ENCODE assay signal across 1 cellular context in genomic region chr7:99437946-99438572, GRCh38.
TF ChIP-seq lines count a peak whose summit lies in the region.

No MANE protein-coding gene starts in this region.

TF ChIP-seq in HepG2, 621 proteins besides CTCF, POLR2A, EP300 and RAD21:
- TF ChIP-seq ZSCAN20 (CRISPR knock-in tag; IDR thresholded peaks at IDR 0.05; ENCODE audit: borderline replicate concordance), result no peak
- 0 out of 2 replicates have a peak, but pooled peaks have one; percentile 6 for TF ChIP-seq SP2 (CRISPR knock-in tag; IDR thresholded peaks at IDR 0.05)
- no peak for TF ChIP-seq KLF15 (CRISPR knock-in tag; IDR thresholded peaks at IDR 0.05; ENCODE audit: borderline replicate concordance)
- TF ChIP-seq HOXA9 (CRISPR knock-in tag; IDR thresholded peaks at IDR 0.05; ENCODE audit: borderline replicate concordance), result no peak
- TF ChIP-seq ZNF343 (CRISPR knock-in tag; IDR thresholded peaks at IDR 0.05), result no peak
- TF ChIP-seq CENPX (CRISPR knock-in tag; IDR thresholded peaks at IDR 0.05), result no peak
- TF ChIP-seq REL (CRISPR knock-in tag; conservative IDR thresholded peaks at IDR 0.05), result no peak
- 0 out of 2 replicates have a peak, but pooled peaks have one; percentile 36 for TF ChIP-seq ZNF431 (CRISPR knock-in tag; IDR thresholded peaks at IDR 0.05; ENCODE audit: borderline replicate concordance, low read depth)
- TF ChIP-seq ELF4 (CRISPR knock-in tag; IDR thresholded peaks at IDR 0.05; ENCODE audit: borderline replicate concordance), result no peak
- no peak for TF ChIP-seq ZBTB40 (IDR thresholded peaks at IDR 0.05)
- TF ChIP-seq ZBTB40 (CRISPR knock-in tag; IDR thresholded peaks at IDR 0.05), result no peak
- no peak for TF ChIP-seq ZSCAN31 (CRISPR knock-in tag; IDR thresholded peaks at IDR 0.05; ENCODE audit: low read depth)
- no peak for TF ChIP-seq AGO1 (IDR thresholded peaks at IDR 0.05; ENCODE audit: low read depth, low read length, poor library complexity, severe bottlenecking)
- TF ChIP-seq SMYD3 (CRISPR knock-in tag; IDR thresholded peaks at IDR 0.05), result no peak
- TF ChIP-seq TRIM22 (IDR thresholded peaks at IDR 0.05), result no peak
- 0 out of 2 replicates have a peak, but pooled peaks have one; percentile 11 for TF ChIP-seq ZNF292 (CRISPR knock-in tag; IDR thresholded peaks at IDR 0.05; ENCODE audit: borderline replicate concordance, low read depth)
- TF ChIP-seq RNF2 (conservative IDR thresholded peaks at IDR 0.05; ENCODE audit: low read depth), result no peak
- no peak for TF ChIP-seq SOX13 (IDR thresholded peaks at IDR 0.05)
- TF ChIP-seq SOX13 (CRISPR knock-in tag; conservative IDR thresholded peaks at IDR 0.05 in 1 of 2, IDR thresholded peaks at IDR 0.05 in 1 of 2), result no peak
- TF ChIP-seq ZNF251 (CRISPR knock-in tag; IDR thresholded peaks at IDR 0.05), result no peak
- TF ChIP-seq ZNF12 (CRISPR knock-in tag; IDR thresholded peaks at IDR 0.05), result no peak
- TF ChIP-seq ZNF121 (CRISPR knock-in tag; IDR thresholded peaks at IDR 0.05), result peak; percentile 4; the same call in 1 of the 2 replicates
- no peak for TF ChIP-seq RBFOX2 (IDR thresholded peaks at IDR 0.05; ENCODE audit: low read depth, low read length)
- TF ChIP-seq FLYWCH1 (CRISPR knock-in tag; IDR thresholded peaks at IDR 0.05), result no peak
- TF ChIP-seq ZNF574 (CRISPR knock-in tag; IDR thresholded peaks at IDR 0.05), result no peak
- TF ChIP-seq ZNF18 (CRISPR knock-in tag; IDR thresholded peaks at IDR 0.05; ENCODE audit: insufficient replicate concordance), result no peak
- no peak for TF ChIP-seq ZFP62 (CRISPR knock-in tag; IDR thresholded peaks at IDR 0.05)
- TF ChIP-seq ZNF367 (CRISPR knock-in tag; IDR thresholded peaks at IDR 0.05; ENCODE audit: borderline replicate concordance), result no peak
- no peak for TF ChIP-seq ZNF670 (CRISPR knock-in tag; IDR thresholded peaks at IDR 0.05; ENCODE audit: borderline replicate concordance)
- TF ChIP-seq HOXA3 (CRISPR knock-in tag; IDR thresholded peaks at IDR 0.05), result no peak
- no peak for TF ChIP-seq ATF3 (CRISPR knock-in tag; IDR thresholded peaks at IDR 0.05)
- TF ChIP-seq NCOA1 (CRISPR knock-in tag; IDR thresholded peaks at IDR 0.05), result no peak
- TF ChIP-seq ZFP36 (IDR thresholded peaks at IDR 0.05; ENCODE audit: borderline replicate concordance, low read depth, low read length, partially characterized antibody), result no peak
TF ChIP-seq in HepG2: peak in this region for 4.
